Comparison of ENCODE assay signal across 20 cellular contexts in genomic region chr6:146664871-146665270, GRCh38.
DNase-seq lines count a peak whose midpoint lies in the region; ATAC-seq and TF ChIP-seq lines count a peak whose summit lies in the region.
"Had no signal": no experiment of that assay in that cellular context is flagged by ENCODE, and none has a peak within 500 bp of the region (broad histone marks: within the 10 kb centered on the region; RNA-seq: fewer than 3 reads in every experiment).

No MANE protein-coding gene starts in this region.

- H4K91ac ChIP-seq in neuronal stem cell (ENCODE audit: low read depth, low read length, poor library complexity), result no peak overlapping the region

- H3K9me3 ChIP-seq in RWPE2 (ENCODE audit: severe bottlenecking) (no peaks in the 10 kb centered on the region), neuronal stem cell (replicated peaks in 1 of 2; ENCODE audit: control insufficient read depth in 2 of 2, insufficient read depth in 1 of 2, low read depth in 1 of 2, low read length in 2 of 2) (no peaks in the 10 kb centered on the region)

- H2AFZ ChIP-seq in neuronal stem cell (ENCODE audit: low read length), result peak overlapping the region; percentile 17

- H4K8ac ChIP-seq in neuronal stem cell (ENCODE audit: low read depth, low read length), result no peak overlapping the region

- no peak overlapping the region for H3K4me2 ChIP-seq in neuronal stem cell (ENCODE audit: insufficient read depth, low read length, poor library complexity, severe bottlenecking)
- H3K4me2 ChIP-seq: KMS-11 had no signal

- H3K14ac ChIP-seq in neuronal stem cell (ENCODE audit: low read length), result no peak overlapping the region

- no peak overlapping the region for H3K4me3 ChIP-seq in RWPE2 (ENCODE audit: severe bottlenecking)
- H3K4me3 ChIP-seq in fibroblast of villous mesenchyme (ENCODE audit: low read depth, low read length), result no peak overlapping the region
- H3K4me3 ChIP-seq in neuronal stem cell (ENCODE audit: low read length in 2 of 2), result no peak overlapping the region
- H3K4me3 ChIP-seq: GM12878 had no signal

- H2BK120ac ChIP-seq in neuronal stem cell (ENCODE audit: low read depth, low read length), result no peak overlapping the region

- H3K23ac ChIP-seq in neuronal stem cell (ENCODE audit: low read depth, low read length, poor library complexity), result no peak overlapping the region

- no peak overlapping the region for H2BK5ac ChIP-seq in neuronal stem cell (ENCODE audit: low read length)

- H3K36me3 ChIP-seq in RWPE2 (ENCODE audit: low read depth) (no peaks in the 10 kb centered on the region), neuronal stem cell (replicated peaks in 1 of 2; ENCODE audit: control insufficient read depth in 2 of 2, insufficient read depth in 2 of 2, low read length in 2 of 2) (no peaks in the 10 kb centered on the region)

- H3K36me3 Mint-ChIP-seq in activated naive CD4-positive, alpha-beta T cell treated with anti-CD3 and anti-CD28 coated beads, Interleukin-2, amount 50 U/mL, for 72 hours, result no peaks in the 10 kb centered on the region
- H3K36me3 Mint-ChIP-seq: CD4-positive, CD25-positive, alpha-beta regulatory T cell had no signal

- no peak for DNase-seq in RWPE2 (ENCODE audit: low spot score)
- peak; percentile 12 for DNase-seq in fibroblast of villous mesenchyme (ENCODE audit: low read depth)
- no peak for DNase-seq in neuronal stem cell (ENCODE audit: low spot score)
- no peak for DNase-seq in glomerular visceral epithelial cell (ENCODE audit: extremely low spot score)
- DNase-seq in activated naive CD4-positive, alpha-beta T cell treated with anti-CD3 and anti-CD28 coated beads, Interleukin-2, amount 50 U/mL, for 72 hours (ENCODE audit: low spot score in 2 of 2), result no peak
- no peak for DNase-seq in dedifferentiated amniotic fluid mesenchymal stem cell (ENCODE audit: extremely low spot score)
- DNase-seq: CD4-positive, CD25-positive, alpha-beta regulatory T cell; DMS79; MV-4-11; NCI-H1105 treated with DMSO at 0.1 percent for 48 hours; NCI-H2029 treated with DMSO at 0.1 percent for 48 hours; NCI-H226; NCI-H524; NCI-H774; NK-92 treated with Interleukin-12 subunit alpha and Interleukin-12 subunit beta, amount 100 ng/mL, for 24 hours had no signal

- H3K27me3 ChIP-seq in RWPE2 (ENCODE audit: insufficient read depth, poor library complexity, severe bottlenecking), result peaks cover 4% of the 10 kb centered on the region
- no peaks in the 10 kb centered on the region for H3K27me3 ChIP-seq in neuronal stem cell (ENCODE audit: control insufficient read depth in 3 of 3, insufficient read depth in 3 of 3, low read depth in 1 of 3, low read length in 3 of 3)

- no peak overlapping the region for H2BK12ac ChIP-seq in neuronal stem cell (ENCODE audit: low read length)

- ATAC-seq in RWPE2 (ENCODE audit: low read depth) (peak; percentile 23; the same call in 2 of the 3 replicates), GM21447 (IDR thresholded peaks at IDR 0.05; ENCODE audit: unreplicated experiment) (no peak)
- ATAC-seq in activated naive CD4-positive, alpha-beta T cell treated with anti-CD3 and anti-CD28 coated beads, Interleukin-2, amount 50 U/mL, for 72 hours, result no peak
- ATAC-seq: GM12878, HCT116 had no signal

- no peak overlapping the region for H2BK15ac ChIP-seq in neuronal stem cell (ENCODE audit: low read length)

- no peak overlapping the region for H3K9ac ChIP-seq in neuronal stem cell (ENCODE audit: low read depth, low read length, poor library complexity)
- H3K9ac ChIP-seq: KMS-11 had no signal

- H3K18ac ChIP-seq in neuronal stem cell (ENCODE audit: low read length), result no peak overlapping the region

- no peak overlapping the region for H3K27ac Mint-ChIP-seq in activated naive CD4-positive, alpha-beta T cell treated with anti-CD3 and anti-CD28 coated beads, Interleukin-2, amount 50 U/mL, for 72 hours
- H3K27ac Mint-ChIP-seq: CD4-positive, CD25-positive, alpha-beta regulatory T cell had no signal

- no peaks in the 10 kb centered on the region for H3K79me1 ChIP-seq in neuronal stem cell (ENCODE audit: low read depth, low read length)

- no CpG with 5 or more reads among the region's 3 CpGs for WGBS in neuronal stem cell (ENCODE audit: extremely low coverage in 2 of 2, insufficient read length in 2 of 2, insufficient replicate concordance in 1 of 2), 2 donors

- H2AK5ac ChIP-seq in neuronal stem cell (ENCODE audit: low read depth, low read length), result no peak overlapping the region

- H3K27ac ChIP-seq in RWPE2 (ENCODE audit: poor library complexity, severe bottlenecking) (no peak overlapping the region), neuronal stem cell (replicated peaks; ENCODE audit: low read length) (no peak overlapping the region)
- H3K27ac ChIP-seq: KMS-11, RWPE1 had no signal

- H3K4me1 ChIP-seq in RWPE2 (ENCODE audit: insufficient read depth, poor library complexity, severe bottlenecking), result no peaks in the 10 kb centered on the region
- H3K4me1 ChIP-seq in neuronal stem cell (ENCODE audit: control insufficient read depth in 2 of 2, insufficient read depth in 1 of 2, low read depth in 1 of 2, low read length in 2 of 2), result no peaks in the 10 kb centered on the region

- H3K9me3 Mint-ChIP-seq in activated naive CD4-positive, alpha-beta T cell treated with anti-CD3 and anti-CD28 coated beads, Interleukin-2, amount 50 U/mL, for 72 hours, result peaks cover 0 to 5% of the 10 kb centered on the region in 2 donors

- TF ChIP-seq CTCF in RWPE2 (IDR thresholded peaks at IDR 0.05; ENCODE audit: poor library complexity, severe bottlenecking), result no peak
- no peak for TF ChIP-seq CTCF in fibroblast of villous mesenchyme (IDR thresholded peaks at IDR 0.05; ENCODE audit: insufficient read depth, low read depth, low read length)

- H3K4ac ChIP-seq in neuronal stem cell (ENCODE audit: low read length), result no peak overlapping the region
